20 cellular contexts compared by ENCODE assay signal in the genomic region with DNA sequence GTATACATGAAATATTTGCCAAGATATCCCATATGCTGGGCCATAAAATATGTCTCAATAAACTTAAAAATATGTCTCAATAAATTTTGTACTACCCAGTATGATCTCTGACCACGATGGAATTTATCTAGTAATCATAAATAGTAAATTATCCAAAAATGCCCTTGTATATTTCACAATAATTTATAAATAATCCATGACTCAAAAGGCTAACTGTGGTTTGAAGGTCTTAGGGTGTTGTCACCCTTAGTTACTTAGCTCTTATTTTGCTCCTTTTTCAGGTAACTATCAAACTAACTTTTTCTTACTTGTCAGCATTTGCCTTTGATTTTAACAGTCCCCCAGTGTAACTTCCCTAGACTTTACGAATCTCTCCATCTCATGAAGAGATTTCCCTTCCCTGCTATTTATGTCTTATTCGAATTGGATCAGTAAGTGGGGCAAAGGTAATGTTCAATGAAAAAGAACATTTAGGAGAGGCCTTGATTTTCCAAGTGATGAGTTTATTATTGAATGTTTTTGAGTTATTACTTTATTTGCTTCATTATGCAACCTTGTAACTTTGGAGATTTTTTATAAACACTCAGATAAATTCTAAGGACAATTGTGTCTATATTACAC.
DNase-seq lines count a peak whose midpoint lies in the region; FAIRE-seq and TF ChIP-seq lines count a peak whose summit lies in the region.
"Had no signal": no experiment of that assay in that cellular context is flagged by ENCODE, and none has a peak within 500 bp of the region (broad histone marks: within the 10 kb centered on the region; RNA-seq: fewer than 3 reads in every experiment).

No MANE protein-coding gene starts in this region.

- FAIRE-seq in astrocyte (lab: Jason Lieb, UNC) = peak; percentile 37
- FAIRE-seq: A204.1 had no signal

- H3K27me3 Mint-ChIP-seq in astrocyte (ENCODE audit: low read depth, unreplicated experiment) = peaks cover 2% of the 10 kb centered on the region

- no peaks in the 10 kb centered on the region for H3K79me2 ChIP-seq in astrocyte (ENCODE audit: insufficient read depth, low read length)

- H3K36me3 Mint-ChIP-seq in astrocyte (ENCODE audit: low read depth, unreplicated experiment) = no peaks in the 10 kb centered on the region
- H3K36me3 Mint-ChIP-seq: CD14-positive monocyte had no signal

- H3K36me3 ChIP-seq in astrocyte (ENCODE audit: insufficient read depth, low read length) = no peaks in the 10 kb centered on the region

- no peaks in the 10 kb centered on the region for H3K27me3 ChIP-seq in astrocyte (ENCODE audit: insufficient read depth, low read length)

- no peak overlapping the region for H3K9ac ChIP-seq in astrocyte (ENCODE audit: low read length)

- no peak overlapping the region for H3K27ac ChIP-seq in astrocyte (ENCODE audit: low read depth, low read length)

- H3K4me1 Mint-ChIP-seq in astrocyte (ENCODE audit: low read depth, unreplicated experiment) = no peaks in the 10 kb centered on the region
- H3K4me1 Mint-ChIP-seq: CD14-positive monocyte had no signal

- H3K4me3 ChIP-seq in astrocyte (ENCODE audit: insufficient read depth, low read depth, low read length) = no peak overlapping the region

- H3K4me3 Mint-ChIP-seq in astrocyte (ENCODE audit: unreplicated experiment) = no peak overlapping the region
- H3K4me3 Mint-ChIP-seq: CD14-positive monocyte had no signal

- H3K4me1 ChIP-seq in astrocyte (ENCODE audit: insufficient read depth, low read length) = no peaks in the 10 kb centered on the region
- H3K4me1 ChIP-seq: Caco-2 had no signal

- in situ Hi-C loops in KBM-7 (cut with MboI; ENCODE audit: low pct_unique_long_range_greater_than_20kb, low sequenced_read_pairs) = no loop called here

- no peaks in the 10 kb centered on the region for H4K20me1 ChIP-seq in astrocyte (ENCODE audit: insufficient read depth, low read length)

- H3K27ac Mint-ChIP-seq in astrocyte (ENCODE audit: unreplicated experiment) = no peak overlapping the region
- H3K27ac Mint-ChIP-seq: CD14-positive monocyte had no signal

- peaks cover 12% of the 10 kb centered on the region for H3K9me3 Mint-ChIP-seq in astrocyte (ENCODE audit: unreplicated experiment)

- no peak overlapping the region for H2AFZ ChIP-seq in astrocyte (ENCODE audit: low read depth, low read length)

- H3K4me2 ChIP-seq in astrocyte (ENCODE audit: low read length) = no peak overlapping the region

- peaks cover 15% of the 10 kb centered on the region for H3K9me3 ChIP-seq in astrocyte (ENCODE audit: insufficient read depth, low read depth, low read length)

- no peak for TF ChIP-seq CTCF in astrocyte (IDR thresholded peaks at IDR 0.05; ENCODE audit: insufficient read depth, low read depth, low read length)

- peak; percentile 46 for DNase-seq in AG08395 (ENCODE audit: low spot score)
- DNase-seq in GM04503 (ENCODE audit: low read depth) = peak; percentile 21
- no peak for DNase-seq in astrocyte (ENCODE audit: low read depth)
- peak; percentile 16 for DNase-seq in iris pigment epithelial cell (ENCODE audit: low read depth)
- no peak for DNase-seq in activated naive CD4-positive, alpha-beta T cell treated with Interleukin-2 at 50 U/mL for 16 hours
- no peak for DNase-seq in KBM-7
- no peak for DNase-seq in stimulated activated naive CD4-positive, alpha-beta T cell treated with Interleukin-2 at 50 U/mL for 16 hours (lab: John Stamatoyannopoulos, UW)
- no peak for DNase-seq in cerebellar nuclear complex (lab: John Stamatoyannopoulos, UW)
- DNase-seq: AML-193, Caco-2, DMS153, EL, GOT3, KG1, NCI-H1092, NCI-H2081 treated with DMSO at 0.1 percent for 48 hours, NCI-H510A treated with DMSO at 0.1 percent for 48 hours, NCI-H82 had no signal

Comparison
In these comparisons a context has a peak if more than half of its experiments do, and no peak if none do; other contexts are left out.
1. DNase-seq: peak in AG08395 (single experiment), GM04503 (single experiment) and iris pigment epithelial cell (single experiment); none in astrocyte (single experiment), activated naive CD4-positive, alpha-beta T cell treated with Interleukin-2 at 50 U/mL for 16 hours (single experiment), KBM-7 (single experiment), stimulated activated naive CD4-positive, alpha-beta T cell treated with Interleukin-2 at 50 U/mL for 16 hours (single experiment) and cerebellar nuclear complex (0 of 2).